23 cellular contexts compared by ENCODE assay signal in the genomic region with DNA sequence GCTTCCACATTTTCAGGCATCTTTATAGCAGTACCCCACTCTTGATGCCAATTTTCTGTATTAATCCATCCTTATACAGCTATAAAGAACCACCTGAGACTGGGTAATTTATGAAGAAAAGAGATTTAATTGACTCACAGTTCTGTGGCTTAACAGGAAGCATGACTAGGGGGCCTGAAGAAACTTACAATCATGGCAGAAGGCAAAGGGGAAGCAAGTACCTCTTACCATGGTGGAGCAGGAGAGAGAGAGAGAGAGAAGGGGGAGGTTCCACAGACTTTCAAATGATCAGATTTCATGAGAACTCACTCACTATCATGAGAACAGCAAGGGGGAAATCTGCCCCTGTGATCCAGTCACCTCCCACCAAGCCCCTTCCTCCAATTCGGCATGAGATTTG.
A peak's percentile ranks its signal among the peaks of the same experiment; 100 is the strongest.
DNase-seq lines count a peak whose midpoint lies in the region; ATAC-seq and TF ChIP-seq lines count a peak whose summit lies in the region.
"Had no signal": no experiment of that assay in that cellular context is flagged by ENCODE, and none has a peak within 500 bp of the region (broad histone marks: within the 10 kb centered on the region; RNA-seq: fewer than 3 reads in every experiment).

No MANE protein-coding gene starts in this region.

- H3K27ac Mint-ChIP-seq in CD14-positive monocyte (peak overlapping the region; percentile 93 to 99 (median 96)), memory B cell (no peak overlapping the region), T-helper 17 cell (no peak overlapping the region)
- H3K27ac Mint-ChIP-seq: activated CD4-positive, alpha-beta T cell treated with anti-CD3 and anti-CD28 coated beads for 36 hours; type B pancreatic cell had no signal

- peaks cover 96% of the 10 kb centered on the region for H3K4me1 Mint-ChIP-seq in CD14-positive monocyte
- peaks cover 2% of the 10 kb centered on the region for H3K4me1 Mint-ChIP-seq in memory B cell
- H3K4me1 Mint-ChIP-seq in T-helper 17 cell, result no peaks in the 10 kb centered on the region
- H3K4me1 Mint-ChIP-seq: activated CD4-positive, alpha-beta T cell treated with anti-CD3 and anti-CD28 coated beads for 36 hours had no signal

- no peaks in the 10 kb centered on the region for H3K9me3 ChIP-seq in T-helper 17 cell (ENCODE audit: control insufficient read depth, low read length, poor library complexity, severe bottlenecking)
- H3K9me3 ChIP-seq: BE2C, esophagus muscularis mucosa had no signal

- no peak for TF ChIP-seq CTCF in CD14-positive monocyte (IDR thresholded peaks at IDR 0.05)

- intact Hi-C loops in CD14-positive monocyte (cut with micrococcal nuclease), result no loop called here

- H3K27me3 Mint-ChIP-seq in CD14-positive monocyte (ENCODE audit: low read depth in 3 of 3), result peaks cover 0 to 3% (median under 1%) of the 10 kb centered on the region in 3 donors
- H3K27me3 Mint-ChIP-seq in memory B cell, result peaks cover 3% of the 10 kb centered on the region
- peaks cover 13% of the 10 kb centered on the region for H3K27me3 Mint-ChIP-seq in T-helper 17 cell

- H3K4me3 Mint-ChIP-seq in CD14-positive monocyte (peak overlapping the region in 1 of 2 donors; percentile 61), memory B cell (no peak overlapping the region), T-helper 17 cell (no peak overlapping the region)
- H3K4me3 Mint-ChIP-seq: activated CD4-positive, alpha-beta T cell treated with anti-CD3 and anti-CD28 coated beads for 36 hours; type B pancreatic cell had no signal

- peak; percentile 75 for DNase-seq in CD14-positive monocyte (ENCODE audit: low spot score)
- peak; percentile 20 for DNase-seq in M059J (ENCODE audit: low read depth)
- peak; percentile 30 for DNase-seq in SKM-1 (lab: John Stamatoyannopoulos, UW; ENCODE audit: unreplicated experiment)
- DNase-seq in memory B cell (ENCODE audit: low spot score in 2 of 2), result peak in 1 of 2 donors; percentile 3
- no peak for DNase-seq in activated CD4-positive, CD25-positive, alpha-beta regulatory T cell treated with anti-CD3 and anti-CD28 coated beads, Interleukin-2, amount 50 U/mL, for 72 hours
- DNase-seq in T-helper 17 cell, result no peak
- DNase-seq: activated CD4-positive, alpha-beta T cell treated with anti-CD3 and anti-CD28 coated beads for 36 hours; activated CD8-positive, alpha-beta memory T cell treated with anti-CD3 and anti-CD28 coated beads for 24 hours; activated effector memory CD4-positive, alpha-beta T cell treated with anti-CD3 and anti-CD28 coated beads, Interleukin-2, amount 50 U/mL, for 16 hours; BE2C; central memory CD4-positive, alpha-beta T cell; H7; heart right ventricle; NCI-H1048; NCI-H187; NCI-H2171 treated with DMSO at 0.1 percent for 48 hours; NCI-H524; NK-92 treated with Interleukin-12 subunit alpha and Interleukin-12 subunit beta, amount 100 ng/mL, for 24 hours had no signal

- ATAC-seq in memory B cell (ENCODE audit: low read depth), result peak; percentile 69
- ATAC-seq in GM18511 (IDR thresholded peaks at IDR 0.05; ENCODE audit: unreplicated experiment), result no peak
- no peak for ATAC-seq in GM18519 (IDR thresholded peaks at IDR 0.05; ENCODE audit: low FRiP score, unreplicated experiment)
- ATAC-seq in T-helper 17 cell, result no peak
- ATAC-seq: activated CD4-positive, alpha-beta T cell treated with anti-CD3 and anti-CD28 coated beads for 36 hours; foreskin keratinocyte had no signal

- H3K36me3 Mint-ChIP-seq in CD14-positive monocyte, result peaks cover 29 to 45% of the 10 kb centered on the region in 2 donors
- H3K36me3 Mint-ChIP-seq in memory B cell, result peaks cover 8% of the 10 kb centered on the region
- peaks cover 2% of the 10 kb centered on the region for H3K36me3 Mint-ChIP-seq in T-helper 17 cell (ENCODE audit: low read depth)
- H3K36me3 Mint-ChIP-seq: type B pancreatic cell had no signal

- H3K9me3 Mint-ChIP-seq in CD14-positive monocyte (peaks cover 8 to 32% (median 17%) of the 10 kb centered on the region in 7 donors), memory B cell (peaks cover 4% of the 10 kb centered on the region)

Comparison
In these comparisons a context has a peak if more than half of its experiments do, and no peak if none do; other contexts are left out.
1. DNase-seq: peak in CD14-positive monocyte (single experiment), M059J (single experiment) and SKM-1 (single experiment); none in activated CD4-positive, CD25-positive, alpha-beta regulatory T cell treated with anti-CD3 and anti-CD28 coated beads, Interleukin-2, amount 50 U/mL, for 72 hours (single experiment) and T-helper 17 cell (0 of 3).
2. H3K27ac Mint-ChIP-seq: peak in CD14-positive monocyte (7 of 7); none in memory B cell (single experiment) and T-helper 17 cell (single experiment).